In genomic region chr19:35716985-35717664, GRCh38 we compare ENCODE assay signal across 1 cellular context.
A peak's percentile ranks its signal among the peaks of the same experiment; 100 is the strongest.
TF ChIP-seq lines count a peak whose summit lies in the region.

No MANE protein-coding gene starts in this region.

TF ChIP-seq in HepG2, 621 proteins besides CTCF, POLR2A, EP300 and RAD21 (continued from another document and continues in another):
- TF ChIP-seq HOMEZ (CRISPR knock-in tag; IDR thresholded peaks at IDR 0.05; ENCODE audit: low read depth) (0 out of 2 replicates have a peak, but pooled peaks have one; percentile 23), IRX3 (CRISPR knock-in tag; IDR thresholded peaks at IDR 0.05; ENCODE audit: borderline replicate concordance, low read depth) (0 out of 2 replicates have a peak, but pooled peaks have one; percentile 23), REST (IDR thresholded peaks at IDR 0.05; ENCODE audit: borderline replicate concordance in 1 of 2, low read depth in 1 of 2, low read length in 2 of 2) (no peak), SMAD1 (CRISPR knock-in tag; IDR thresholded peaks at IDR 0.05; ENCODE audit: borderline replicate concordance, low read depth) (no peak; the same call in 1 of the 2 replicates), NKX3-1 (CRISPR knock-in tag; IDR thresholded peaks at IDR 0.05) (no peak), DMTF1 (CRISPR knock-in tag; IDR thresholded peaks at IDR 0.05) (no peak), ZNF776 (CRISPR knock-in tag; IDR thresholded peaks at IDR 0.05) (no peak), YEATS2 (CRISPR knock-in tag; IDR thresholded peaks at IDR 0.05; ENCODE audit: borderline replicate concordance) (peak; percentile 44; the same call in 1 of the 2 replicates), STAT6 (CRISPR knock-in tag; IDR thresholded peaks at IDR 0.05; ENCODE audit: borderline replicate concordance) (no peak; the same call in 1 of the 2 replicates), IRF2 (CRISPR knock-in tag; IDR thresholded peaks at IDR 0.05) (peak; percentile 71), ARID5B (CRISPR knock-in tag; IDR thresholded peaks at IDR 0.05) (no peak), PATZ1 (CRISPR knock-in tag; IDR thresholded peaks at IDR 0.05) (peak; percentile 60), ZNF280D (CRISPR knock-in tag; IDR thresholded peaks at IDR 0.05) (no peak), MTA1 (CRISPR knock-in tag; IDR thresholded peaks at IDR 0.05; ENCODE audit: borderline replicate concordance) (no peak), ZNF567 (CRISPR knock-in tag; IDR thresholded peaks at IDR 0.05; ENCODE audit: borderline replicate concordance) (no peak), ZNF138 (CRISPR knock-in tag; IDR thresholded peaks at IDR 0.05; ENCODE audit: low read depth) (0 out of 2 replicates have a peak, but pooled peaks have one; percentile 1), MXD4 (CRISPR knock-in tag; IDR thresholded peaks at IDR 0.05) (0 out of 2 replicates have a peak, but pooled peaks have one; percentile 63), ZFP90 (CRISPR knock-in tag; IDR thresholded peaks at IDR 0.05; ENCODE audit: borderline replicate concordance) (peak; percentile 46; the same call in 1 of the 2 replicates), ZNF280B (CRISPR knock-in tag; IDR thresholded peaks at IDR 0.05; ENCODE audit: borderline replicate concordance) (0 out of 2 replicates have a peak, but pooled peaks have one; percentile 53), CHCHD3 (CRISPR knock-in tag; IDR thresholded peaks at IDR 0.05) (0 out of 2 replicates have a peak, but pooled peaks have one; percentile 68), TFDP1 (CRISPR knock-in tag; IDR thresholded peaks at IDR 0.05; ENCODE audit: borderline replicate concordance) (no peak), BCL6 (CRISPR knock-in tag; IDR thresholded peaks at IDR 0.05) (no peak)
